15 cellular contexts compared by ENCODE assay signal in genomic region chr4:13535708-13536361, GRCh38. TPM values are rescaled to one million over a fixed set of nuclear protein-coding genes. Genes with fewer than 3 reads are reported as not detected.
A peak's percentile ranks its signal among the peaks of the same experiment; 100 is the strongest.
DNase-seq lines count a peak whose midpoint lies in the region; ATAC-seq, FAIRE-seq and TF ChIP-seq lines count a peak whose summit lies in the region.
"Had no signal": no experiment of that assay in that cellular context is flagged by ENCODE, and none has a peak within 500 bp of the region (broad histone marks: within the 10 kb centered on the region; RNA-seq: fewer than 3 reads in every experiment).

No MANE protein-coding gene starts in this region.

- H3K9me3 ChIP-seq in HepG2 (ENCODE audit: low read length): no peaks in the 10 kb centered on the region
- no peaks in the 10 kb centered on the region for H3K9me3 ChIP-seq in right lobe of liver
- H3K9me3 ChIP-seq in WERI-Rb-1 (ENCODE audit: severe bottlenecking): no peaks in the 10 kb centered on the region

- 0 out of 2 replicates have a peak, but pooled peaks cover 2% of the 10 kb centered on the region for H4K20me1 ChIP-seq in HepG2 (ENCODE audit: insufficient read depth, low read length)

- H3K27ac ChIP-seq in HepG2 (ENCODE audit: extremely low read length, insufficient read depth, low read length): no peak overlapping the region
- no peak overlapping the region for H3K27ac ChIP-seq in right lobe of liver
- H3K27ac ChIP-seq in WERI-Rb-1: no peak overlapping the region
- H3K27ac ChIP-seq: C4-2B, RWPE1 had no signal

- TF ChIP-seq EP300 in HepG2 (IDR thresholded peaks at IDR 0.05; ENCODE audit: low read depth in 2 of 2, low read length in 2 of 2) (no peak), HepG2 (CRISPR knock-in tag; IDR thresholded peaks at IDR 0.05; ENCODE audit: borderline replicate concordance) (no peak)

- no peak overlapping the region for H2AFZ ChIP-seq in HepG2 (ENCODE audit: low read length)

- POLR2A ChIA-PET in HepG2 (lab: Yijun Ruan, JAX): no interaction called here

- H3K27me3 ChIP-seq in HepG2 (ENCODE audit: control insufficient read depth in 1 of 2, insufficient read depth in 2 of 2, low read length in 2 of 2) (peaks cover 13 to 92% of the 10 kb centered on the region in 2 experiments; a peak in 4 of 5 replicates), right lobe of liver (peaks cover 25 to 54% of the 10 kb centered on the region in 2 donors), WERI-Rb-1 (ENCODE audit: insufficient read depth, low read depth, severe bottlenecking) (peaks cover 28% of the 10 kb centered on the region)

- H3K4me2 ChIP-seq in HepG2 (ENCODE audit: low read depth, low read length): peak overlapping the region; percentile 61

- FAIRE-seq in HepG2 (lab: Jason Lieb, UNC): no peak
- FAIRE-seq: bronchial epithelial cell, G401.6 had no signal

- TF ChIP-seq POLR2A in HepG2 (IDR thresholded peaks at IDR 0.05; ENCODE audit: insufficient read depth in 1 of 2, low read depth in 2 of 2, low read length in 2 of 2) (no peak), right lobe of liver (IDR thresholded peaks at IDR 0.05) (no peak)

- CTCF ChIA-PET in HepG2 (lab: Yijun Ruan, JAX; ENCODE audit: low intra/inter-chr PET ratio, low total read pairs): no interaction called here

- H3K4me3 ChIP-seq in HepG2 (replicated peaks in 1 of 3; ENCODE audit: insufficient read depth in 1 of 3, low read depth in 2 of 3, low read length in 3 of 3) (no peak overlapping the region), right lobe of liver (no peak overlapping the region), WERI-Rb-1 (ENCODE audit: low read depth, low read length) (peak overlapping the region; percentile 38)

- H3K79me2 ChIP-seq in HepG2 (ENCODE audit: insufficient read depth, low read length): no peaks in the 10 kb centered on the region

- H3K4me1 ChIP-seq in HepG2 (ENCODE audit: insufficient read depth, low read length) (peaks cover 38% of the 10 kb centered on the region), right lobe of liver (peaks cover 0 to 9% (median 2%) of the 10 kb centered on the region in 4 donors)

- in situ Hi-C loops in HepG2 (cut with HindIII; ENCODE audit: extremely low pct_ligation_motif_present, low pct_unique_long_range_greater_than_20kb): no loop called here

- 10% methylated on average over 24 of the region's 39 CpGs for WGBS in HepG2 (ENCODE audit: low lambda C conversion rate)
- WGBS in right lobe of liver (ENCODE audit: insufficient coverage, low coverage, low lambda C conversion rate, missing lambda C conversion rate): 0% methylated on average over 13 of the region's 39 CpGs

- BruUV-seq in HepG2 (replicated peaks; lab: Mats Ljungman, UMichigan): no TSS peak

- no peak overlapping the region for H3K9ac ChIP-seq in HepG2 (ENCODE audit: insufficient read depth, low read depth, low read length)

- TF ChIP-seq CTCF in HepG2 (CRISPR knock-in tag; IDR thresholded peaks at IDR 0.05) (no peak), right lobe of liver (IDR thresholded peaks at IDR 0.05) (no peak), WERI-Rb-1 (IDR thresholded peaks at IDR 0.05; ENCODE audit: low read depth, low read length) (peak; percentile 28; the same call in 1 of the 2 replicates)

- intact Hi-C loops in HepG2 (cut with micrococcal nuclease; ENCODE audit: unreplicated experiment) (no loop called here), right lobe of liver (cut with DNase I) (loop anchor here in 1 of 2 donors (10.0 kb wide), 1 partner anchor 791 kb away; no protein-coding TSS in a partner anchor)

- DNase-seq in HepG2 (ENCODE audit: low spot score): no peak
- DNase-seq in right lobe of liver: no peak
- peak; percentile 74 for DNase-seq in WERI-Rb-1
- DNase-seq in left kidney (ENCODE audit: low read depth, low spot score): peak; percentile 47
- no peak for DNase-seq in NCI-H1694 treated with DMSO at 0.1 percent for 48 hours (lab: John Stamatoyannopoulos, UW)
- DNase-seq in amniotic stem cell (lab: John Stamatoyannopoulos, UW): no peak
- DNase-seq in NCI-H1048 (lab: John Stamatoyannopoulos, UW): no peak
- no peak for DNase-seq in SIG-M5 (lab: John Stamatoyannopoulos, UW)
- DNase-seq: activated T-cell treated with anti-CD3 and anti-CD28 coated beads, Interleukin-2, amount 50 U/mL, for 1 hour; NCI-H446; stimulated activated CD4-positive, alpha-beta T cell treated with anti-CD3 and anti-CD28 coated beads, Interleukin-4, amount 100 ng/mL, for 24 hours had no signal

- ATAC-seq in HepG2 (peak; percentile 71), right lobe of liver (no peak)

- no peak for TF ChIP-seq RAD21 in HepG2 (CRISPR knock-in tag; IDR thresholded peaks at IDR 0.05)

- H3K36me3 ChIP-seq in HepG2 (replicated peaks in 1 of 2; ENCODE audit: control insufficient read depth in 1 of 2, insufficient read depth in 2 of 2, low read length in 2 of 2) (no peaks in the 10 kb centered on the region), right lobe of liver (no peaks in the 10 kb centered on the region), WERI-Rb-1 (no peaks in the 10 kb centered on the region)

TF ChIP-seq in HepG2, 621 proteins besides CTCF, POLR2A, EP300 and RAD21:
- TF ChIP-seq ZIK1 (CRISPR knock-in tag; IDR thresholded peaks at IDR 0.05; ENCODE audit: borderline replicate concordance, low read depth) (no peak), HNRNPLL (IDR thresholded peaks at IDR 0.05; ENCODE audit: low read depth, low read length, poor library complexity, severe bottlenecking) (peak; percentile 49)

RNA-seq across cellular contexts. Expression of gene NKX3-2, which starts 8.5 kb away (rescaled TPM):
- 0.07 and 0.13 TPM in 2 replicates for total RNA-seq in HepG2 (2016; rRNA removed; fragmentation: Illumina TruSeq; extraction: Trizol)
- not detected in 2 replicates for total RNA-seq in HepG2 (2016; cell fraction: cytosol; rRNA removed; fragmentation: Illumina TruSeq; extraction: Trizol; ENCODE audit: low read depth)
- total RNA-seq in HepG2 (2016; cell fraction: insoluble cytoplasmic fraction; rRNA removed; fragmentation: Illumina TruSeq; extraction: Trizol): 0.22 TPM in 1 of 2 replicates, not detected in the other
- total RNA-seq in HepG2 (2016; cell fraction: membrane; rRNA removed; fragmentation: Illumina TruSeq; extraction: Trizol): 0.06 and 0.07 TPM in 2 replicates
- 0.16 TPM in 1 of 2 replicates, not detected in the other for total RNA-seq in HepG2 (2016; cell fraction: nucleus; rRNA removed; fragmentation: Illumina TruSeq; extraction: Trizol)
- 0.07 and 0.12 TPM in 2 replicates for polyA plus RNA-seq in HepG2 (2011; rRNA removed)
- 0.05 and 0.08 TPM in 2 replicates for polyA plus RNA-seq in HepG2 (2011; cell fraction: cytosol; rRNA removed)
- 0.29 and 0.33 TPM in 2 replicates for polyA plus RNA-seq in HepG2 (2011; cell fraction: nucleus; rRNA removed)
- polyA plus RNA-seq in HepG2 (2012): 0.04 and 0.07 TPM in 2 replicates
- polyA plus RNA-seq in HepG2 (2016; cell fraction: cytosol; fragmentation: Illumina TruSeq; extraction: Trizol; ENCODE audit: low read depth): not detected in 2 replicates
- polyA plus RNA-seq in HepG2 (2016; cell fraction: insoluble cytoplasmic fraction; fragmentation: Illumina TruSeq; extraction: Trizol; ENCODE audit: low read depth): not detected in 2 replicates
- polyA plus RNA-seq in HepG2 (2016; cell fraction: membrane; fragmentation: Illumina TruSeq; extraction: Trizol; ENCODE audit: low read depth): not detected in 2 replicates
- polyA plus RNA-seq in HepG2 (2016; cell fraction: nucleus; fragmentation: Illumina TruSeq; extraction: Trizol; ENCODE audit: insufficient read depth, low read depth): 0.27 TPM in 1 of 2 replicates, not detected in the other
- 0.05 and 0.18 TPM in 2 replicates for polyA minus RNA-seq in HepG2 (2011; rRNA and poly(A)+ RNA removed; ENCODE audit: low replicate concordance)
- not detected in 2 replicates for polyA minus RNA-seq in HepG2 (2011; cell fraction: cytosol; rRNA and poly(A)+ RNA removed)
- polyA minus RNA-seq in HepG2 (2011; cell fraction: nucleus; rRNA and poly(A)+ RNA removed): 0.13 TPM in 1 of 2 replicates, not detected in the other
- total RNA-seq in right lobe of liver: not detected

RNA-seq across cellular contexts. Expression of gene RAB28, which starts 51.7 kb away (rescaled TPM):
- total RNA-seq in HepG2 (2016; rRNA removed; fragmentation: Illumina TruSeq; extraction: Trizol) (18.2 and 20.9 TPM in 2 replicates), right lobe of liver (1 to 10 TPM; 3.8 to 5.8 (median 5.1) TPM)
- total RNA-seq in HepG2 (2016; cell fraction: cytosol; rRNA removed; fragmentation: Illumina TruSeq; extraction: Trizol; ENCODE audit: low read depth): 10.2 and 13.2 TPM in 2 replicates
- total RNA-seq in HepG2 (2016; cell fraction: insoluble cytoplasmic fraction; rRNA removed; fragmentation: Illumina TruSeq; extraction: Trizol): 18.2 and 18.8 TPM in 2 replicates
- total RNA-seq in HepG2 (2016; cell fraction: membrane; rRNA removed; fragmentation: Illumina TruSeq; extraction: Trizol): 23.4 and 23.7 TPM in 2 replicates
- 28.8 and 32.8 TPM in 2 replicates for total RNA-seq in HepG2 (2016; cell fraction: nucleus; rRNA removed; fragmentation: Illumina TruSeq; extraction: Trizol)
- polyA plus RNA-seq in HepG2 (2011; rRNA removed): 9.4 and 11.8 TPM in 2 replicates
- polyA plus RNA-seq in HepG2 (2011; cell fraction: cytosol; rRNA removed): 6.1 and 9.1 TPM in 2 replicates
- polyA plus RNA-seq in HepG2 (2011; cell fraction: nucleus; rRNA removed): 5.8 and 6.3 TPM in 2 replicates
- 9.1 and 9.7 TPM in 2 replicates for polyA plus RNA-seq in HepG2 (2012)
- 10.5 and 11.4 TPM in 2 replicates for polyA plus RNA-seq in HepG2 (2016; cell fraction: cytosol; fragmentation: Illumina TruSeq; extraction: Trizol; ENCODE audit: low read depth)
- 20.2 and 24.7 TPM in 2 replicates for polyA plus RNA-seq in HepG2 (2016; cell fraction: insoluble cytoplasmic fraction; fragmentation: Illumina TruSeq; extraction: Trizol; ENCODE audit: low read depth)
- 17.6 and 17.9 TPM in 2 replicates for polyA plus RNA-seq in HepG2 (2016; cell fraction: membrane; fragmentation: Illumina TruSeq; extraction: Trizol; ENCODE audit: low read depth)
- polyA plus RNA-seq in HepG2 (2016; cell fraction: nucleus; fragmentation: Illumina TruSeq; extraction: Trizol; ENCODE audit: insufficient read depth, low read depth): 17.4 and 20.1 TPM in 2 replicates
- 6.0 and 7.7 TPM in 2 replicates for polyA minus RNA-seq in HepG2 (2011; rRNA and poly(A)+ RNA removed; ENCODE audit: low replicate concordance)
- polyA minus RNA-seq in HepG2 (2011; cell fraction: cytosol; rRNA and poly(A)+ RNA removed): 4.1 and 5.9 TPM in 2 replicates
- 39.0 and 45.6 TPM in 2 replicates for polyA minus RNA-seq in HepG2 (2011; cell fraction: nucleus; rRNA and poly(A)+ RNA removed)

Comparison
In these comparisons a context has a peak if more than half of its experiments do, and no peak if none do; other contexts are left out.
1. DNase-seq: peak in WERI-Rb-1 (single experiment) and left kidney (single experiment); none in HepG2 (single experiment), right lobe of liver (0 of 3), NCI-H1694 treated with DMSO at 0.1 percent for 48 hours (single experiment), amniotic stem cell (single experiment), NCI-H1048 (single experiment) and SIG-M5 (single experiment).